17 cellular contexts compared by ENCODE assay signal in the genomic region with DNA sequence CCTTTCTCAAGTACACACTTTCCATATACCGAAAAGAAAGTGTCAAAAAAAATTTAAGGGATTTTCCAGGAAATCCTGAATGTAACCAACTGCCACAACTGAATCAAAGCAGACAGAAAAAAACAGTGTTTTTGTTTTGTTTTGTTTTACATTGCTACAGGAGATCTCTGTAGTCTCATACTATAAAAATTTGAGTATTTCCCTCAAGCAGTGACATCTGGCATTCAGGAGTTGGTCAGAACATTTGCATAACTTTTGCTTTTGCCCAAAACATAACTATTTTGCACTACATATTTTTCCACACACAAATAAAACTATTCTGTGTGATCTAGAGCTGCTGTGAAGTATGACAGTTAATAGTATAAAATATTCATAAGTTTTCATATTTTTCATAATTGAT.
DNase-seq lines count a peak whose midpoint lies in the region; ATAC-seq and TF ChIP-seq lines count a peak whose summit lies in the region.
"Had no signal": no experiment of that assay in that cellular context is flagged by ENCODE, and none has a peak within 500 bp of the region (broad histone marks: within the 10 kb centered on the region; RNA-seq: fewer than 3 reads in every experiment).

No MANE protein-coding gene starts in this region.

- H3K4ac ChIP-seq in mesenchymal stem cell (ENCODE audit: low read depth in 1 of 2, low read length in 2 of 2): no peak overlapping the region

- peaks cover 0 to 67% of the 10 kb centered on the region in 2 experiments for H3K36me3 ChIP-seq in mesenchymal stem cell (ENCODE audit: control insufficient read depth in 1 of 2, insufficient read depth in 2 of 2, low read depth in 1 of 2, low read length in 2 of 2)
- H3K36me3 ChIP-seq in brain microvascular endothelial cell (replicated peaks): no peaks in the 10 kb centered on the region

- no peak overlapping the region for H4K8ac ChIP-seq in mesenchymal stem cell (ENCODE audit: low read length)

- H3K27ac ChIP-seq in mesenchymal stem cell (ENCODE audit: low read length, poor library complexity, severe bottlenecking) (no peak overlapping the region), brain microvascular endothelial cell (no peak overlapping the region)

- no peak overlapping the region for H2BK12ac ChIP-seq in mesenchymal stem cell (ENCODE audit: low read length in 2 of 2)

- H3K4me1 Mint-ChIP-seq in HFFc6 (ENCODE audit: low read depth): 0 out of 2 replicates have a peak, but pooled peaks cover 5% of the 10 kb centered on the region
- H3K4me1 Mint-ChIP-seq: CD4-positive, CD25-positive, alpha-beta regulatory T cell had no signal

- in situ Hi-C loops in brain microvascular endothelial cell (cut with HindIII; ENCODE audit: low pct_ligation_motif_present, low sequenced_read_pairs): no loop called here
- in situ Hi-C loops in G401 (cut with HindIII; ENCODE audit: low sequenced_read_pairs): no loop called here

- no peak overlapping the region for H3K4me2 ChIP-seq in mesenchymal stem cell (ENCODE audit: low read length, poor library complexity, severe bottlenecking)

- TF ChIP-seq CTCF in HFFc6 (IDR thresholded peaks at IDR 0.05) (no peak), brain microvascular endothelial cell (IDR thresholded peaks at IDR 0.05; ENCODE audit: low read depth, low read length, missing control alignments) (no peak)

- H3K9me3 ChIP-seq in mesenchymal stem cell (ENCODE audit: control insufficient read depth, low read length): no peaks in the 10 kb centered on the region

- no peak overlapping the region for H4K91ac ChIP-seq in mesenchymal stem cell (ENCODE audit: low read length)

- DNase-seq in AG08396 (ENCODE audit: low spot score): peak; percentile 5
- no peak for DNase-seq in HFFc6
- DNase-seq in dedifferentiated amniotic fluid mesenchymal stem cell (ENCODE audit: extremely low spot score): peak; percentile 49
- DNase-seq in mesenchymal stem cell: no peak
- no peak for DNase-seq in brain microvascular endothelial cell
- no peak for DNase-seq in activated T-cell treated with anti-CD3 and anti-CD28 coated beads, Interleukin-2, amount 50 U/mL, for 1 hour
- no peak for DNase-seq in G401 (ENCODE audit: low spot score)
- DNase-seq: 8988T; AML-193; Calu3; CD4-positive, CD25-positive, alpha-beta regulatory T cell; Kasumi-1; NCI-H1436 treated with DMSO at 0.1 percent for 48 hours; NCI-H2081; NCI-H510A treated with DMSO at 0.1 percent for 48 hours; SHP77 treated with DMSO at 0.1 percent for 48 hours had no signal

- peak overlapping the region; percentile 37 for H3K9ac ChIP-seq in mesenchymal stem cell (ENCODE audit: low read length)

- H2BK120ac ChIP-seq in mesenchymal stem cell (ENCODE audit: low read depth, low read length): no peak overlapping the region

- H3K4me3 Mint-ChIP-seq in HFFc6: no peak overlapping the region
- H3K4me3 Mint-ChIP-seq: CD4-positive, CD25-positive, alpha-beta regulatory T cell had no signal

- H3K9me3 Mint-ChIP-seq in HFFc6: no peaks in the 10 kb centered on the region
- H3K9me3 Mint-ChIP-seq: CD4-positive, CD25-positive, alpha-beta regulatory T cell had no signal

- WGBS in mesenchymal stem cell: 86% methylated on average over 1 of the region's 1 CpG

- H3K23ac ChIP-seq in mesenchymal stem cell (ENCODE audit: low read length in 2 of 2): no peak overlapping the region

- peak overlapping the region; percentile 1; the same call in 1 of the 2 replicates for H3K27ac Mint-ChIP-seq in HFFc6
- H3K27ac Mint-ChIP-seq: CD4-positive, CD25-positive, alpha-beta regulatory T cell had no signal

- H3K14ac ChIP-seq in mesenchymal stem cell (ENCODE audit: low read length in 2 of 2): no peak overlapping the region

- H3K79me1 ChIP-seq in mesenchymal stem cell (replicated peaks; ENCODE audit: low read length, poor library complexity, severe bottlenecking): no peaks in the 10 kb centered on the region

- H2AK5ac ChIP-seq in mesenchymal stem cell (ENCODE audit: low read length, severe bottlenecking): no peak overlapping the region

- H3K27me3 ChIP-seq in mesenchymal stem cell (ENCODE audit: control insufficient read depth in 1 of 2, insufficient read depth in 1 of 2, low read length in 2 of 2): no peaks in the 10 kb centered on the region
- H3K27me3 ChIP-seq in brain microvascular endothelial cell (replicated peaks): no peaks in the 10 kb centered on the region

- no peaks in the 10 kb centered on the region for H3K4me1 ChIP-seq in mesenchymal stem cell (ENCODE audit: control insufficient read depth, insufficient read depth, low read depth, low read length)

- H3K36me3 Mint-ChIP-seq in HFFc6 (ENCODE audit: low read depth): no peaks in the 10 kb centered on the region
- H3K36me3 Mint-ChIP-seq: CD4-positive, CD25-positive, alpha-beta regulatory T cell had no signal

- no peak for ATAC-seq in GM18861 (IDR thresholded peaks at IDR 0.05; ENCODE audit: unreplicated experiment)

- no peak overlapping the region for H3K18ac ChIP-seq in mesenchymal stem cell (ENCODE audit: low read depth in 1 of 2, low read length in 2 of 2)

- no peak overlapping the region for H3K4me3 ChIP-seq in mesenchymal stem cell (ENCODE audit: insufficient read depth in 1 of 2, low read depth in 1 of 2, low read length in 2 of 2)
- no peak overlapping the region for H3K4me3 ChIP-seq in brain microvascular endothelial cell (ENCODE audit: low read depth, low read length)

- H2AFZ ChIP-seq in mesenchymal stem cell (ENCODE audit: low read depth, low read length): no peak overlapping the region

- no peak overlapping the region for H2BK5ac ChIP-seq in mesenchymal stem cell (ENCODE audit: low read depth, low read length, poor library complexity, severe bottlenecking)

- H3K27me3 Mint-ChIP-seq in HFFc6 (ENCODE audit: insufficient read depth): no peaks in the 10 kb centered on the region

- H2BK15ac ChIP-seq in mesenchymal stem cell (ENCODE audit: low read depth, poor library complexity, severe bottlenecking): no peak overlapping the region

Comparison
In these comparisons a context has a peak if more than half of its experiments do, and no peak if none do; other contexts are left out.
1. DNase-seq: peak in AG08396 (single experiment) and dedifferentiated amniotic fluid mesenchymal stem cell (single experiment); none in HFFc6 (single experiment), mesenchymal stem cell (single experiment), brain microvascular endothelial cell (single experiment), activated T-cell treated with anti-CD3 and anti-CD28 coated beads, Interleukin-2, amount 50 U/mL, for 1 hour (single experiment) and G401 (single experiment).